ENCODE assay signal across 19 cellular contexts in the genomic region with DNA sequence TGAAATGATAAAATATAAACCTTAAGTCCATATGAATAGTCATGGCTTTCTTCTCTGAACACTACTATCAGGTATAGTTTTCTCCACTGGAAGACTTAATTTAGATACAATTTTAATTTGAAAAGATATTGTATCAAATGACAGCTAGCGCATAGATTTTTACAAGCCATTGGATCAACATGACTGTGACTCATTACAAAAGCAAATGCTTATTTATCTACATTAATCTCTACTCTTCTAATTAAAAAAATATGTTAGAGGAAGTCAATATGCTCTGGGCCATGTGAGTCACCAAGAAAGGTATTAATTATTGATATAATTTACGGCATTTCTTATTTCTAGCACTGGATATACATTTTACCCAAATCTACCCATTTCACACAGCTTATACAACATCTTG.
DNase-seq lines count a peak whose midpoint lies in the region; ATAC-seq, FAIRE-seq and TF ChIP-seq lines count a peak whose summit lies in the region.
"Had no signal": no experiment of that assay in that cellular context is flagged by ENCODE, and none has a peak within 500 bp of the region (broad histone marks: within the 10 kb centered on the region; RNA-seq: fewer than 3 reads in every experiment).

No MANE protein-coding gene starts in this region.

- TF ChIP-seq RAD21 in SK-N-SH (IDR thresholded peaks at IDR 0.05; ENCODE audit: low read length) = no peak

- H2AFZ ChIP-seq in SK-N-SH (ENCODE audit: low read depth) = no peak overlapping the region

- H3K4me2 ChIP-seq in SK-N-SH = no peak overlapping the region

- WGBS in SK-N-SH (ENCODE audit: low lambda C conversion rate) = 5% methylated on average over 2 of the region's 2 CpGs

- H3K27ac ChIP-seq in SK-N-SH (ENCODE audit: low read depth in 2 of 2, low read length in 1 of 2) = no peak overlapping the region

- TF ChIP-seq EP300 in SK-N-SH (IDR thresholded peaks at IDR 0.05; ENCODE audit: borderline replicate concordance in 1 of 2, low read depth in 1 of 2, low read length in 1 of 2) = no peak

- TF ChIP-seq CTCF in SK-N-SH (IDR thresholded peaks at IDR 0.05) (no peak), bronchial epithelial cell (IDR thresholded peaks at IDR 0.05; ENCODE audit: insufficient read depth, low read length, severe bottlenecking) (no peak), glutamatergic neuron (IDR thresholded peaks at IDR 0.05; ENCODE audit: partially characterized antibody, unreplicated experiment) (no peak)

- no peaks in the 10 kb centered on the region; the same call in 1 of the 2 replicates for H3K9me2 ChIP-seq in SK-N-SH

- no peak overlapping the region for H3K4me3 Mint-ChIP-seq in activated CD8-positive, alpha-beta T cell treated with anti-CD3 and anti-CD28 coated beads, Interleukin-2, amount 10 ng/mL, durations not matched to agents 7 days and 5 days
- no peak overlapping the region for H3K4me3 Mint-ChIP-seq in glutamatergic neuron (ENCODE audit: unreplicated experiment)
- H3K4me3 Mint-ChIP-seq: CD4-positive, alpha-beta memory T cell; HFFc6 had no signal

- no peaks in the 10 kb centered on the region for H3K27me3 Mint-ChIP-seq in activated CD8-positive, alpha-beta T cell treated with anti-CD3 and anti-CD28 coated beads, Interleukin-2, amount 10 ng/mL, durations not matched to agents 7 days and 5 days (ENCODE audit: low read depth)
- no peaks in the 10 kb centered on the region for H3K27me3 Mint-ChIP-seq in glutamatergic neuron (ENCODE audit: unreplicated experiment)
- H3K27me3 Mint-ChIP-seq: CD4-positive, alpha-beta memory T cell had no signal

- H3K4me3 ChIP-seq in SK-N-SH (ENCODE audit: low read depth in 2 of 2, low read length in 1 of 2) = no peak overlapping the region
- no peak overlapping the region for H3K4me3 ChIP-seq in bronchial epithelial cell (ENCODE audit: low read depth, low read length)
- H3K4me3 ChIP-seq: GM12878, HAP-1 had no signal

- H3K36me3 ChIP-seq in SK-N-SH (replicated peaks in 1 of 2; ENCODE audit: control insufficient read depth in 1 of 2, insufficient read depth in 2 of 2, low read length in 1 of 2) = no peaks in the 10 kb centered on the region
- H3K36me3 ChIP-seq in bronchial epithelial cell (ENCODE audit: control insufficient read depth, insufficient read depth, low read length) = no peaks in the 10 kb centered on the region
- H3K36me3 ChIP-seq: HAP-1 had no signal

- peaks cover 4% of the 10 kb centered on the region for H3K9me3 Mint-ChIP-seq in activated CD8-positive, alpha-beta T cell treated with anti-CD3 and anti-CD28 coated beads, Interleukin-2, amount 10 ng/mL, durations not matched to agents 7 days and 5 days (ENCODE audit: insufficient read depth)
- H3K9me3 Mint-ChIP-seq in glutamatergic neuron (ENCODE audit: unreplicated experiment) = peaks cover 9% of the 10 kb centered on the region

- no peak for ATAC-seq in SK-N-SH treated with all-trans-retinoic acid at 6 μM for 48 hours
- ATAC-seq in activated CD8-positive, alpha-beta T cell treated with anti-CD3 and anti-CD28 coated beads, Interleukin-2, amount 10 ng/mL, durations not matched to agents 7 days and 5 days = no peak
- ATAC-seq in GM18517 (IDR thresholded peaks at IDR 0.05; ENCODE audit: unreplicated experiment) = no peak
- ATAC-seq: GM12878 had no signal

- H3K27ac Mint-ChIP-seq in activated CD8-positive, alpha-beta T cell treated with anti-CD3 and anti-CD28 coated beads, Interleukin-2, amount 10 ng/mL, durations not matched to agents 7 days and 5 days = no peak overlapping the region
- H3K27ac Mint-ChIP-seq in glutamatergic neuron (ENCODE audit: unreplicated experiment) = no peak overlapping the region
- H3K27ac Mint-ChIP-seq: CD4-positive, alpha-beta memory T cell; HFFc6 had no signal

- H3K4me1 Mint-ChIP-seq in activated CD8-positive, alpha-beta T cell treated with anti-CD3 and anti-CD28 coated beads, Interleukin-2, amount 10 ng/mL, durations not matched to agents 7 days and 5 days (ENCODE audit: low read depth) = no peaks in the 10 kb centered on the region
- H3K4me1 Mint-ChIP-seq in glutamatergic neuron (ENCODE audit: low read depth, unreplicated experiment) = peaks cover 13% of the 10 kb centered on the region
- H3K4me1 Mint-ChIP-seq: CD4-positive, alpha-beta memory T cell had no signal

- no peaks in the 10 kb centered on the region for H3K36me3 Mint-ChIP-seq in activated CD8-positive, alpha-beta T cell treated with anti-CD3 and anti-CD28 coated beads, Interleukin-2, amount 10 ng/mL, durations not matched to agents 7 days and 5 days (ENCODE audit: low read depth)
- no peaks in the 10 kb centered on the region for H3K36me3 Mint-ChIP-seq in glutamatergic neuron (ENCODE audit: unreplicated experiment)
- H3K36me3 Mint-ChIP-seq: CD4-positive, alpha-beta memory T cell had no signal

- H3K4me1 ChIP-seq in SK-N-SH (ENCODE audit: control insufficient read depth in 1 of 2, insufficient read depth in 2 of 2, low read depth in 1 of 2, low read length in 1 of 2) = no peaks in the 10 kb centered on the region
- H3K4me1 ChIP-seq: HAP-1 had no signal

- no peaks in the 10 kb centered on the region; the same call in 1 of the 2 replicates for H3K27me3 ChIP-seq in SK-N-SH (ENCODE audit: insufficient read depth)
- no peaks in the 10 kb centered on the region for H3K27me3 ChIP-seq in bronchial epithelial cell (ENCODE audit: control insufficient read depth, insufficient read depth, low read length)

- FAIRE-seq in bronchial epithelial cell (lab: Jason Lieb, UNC) = no peak
- FAIRE-seq: GM12878, H54 had no signal

- no peaks in the 10 kb centered on the region for H4K20me1 ChIP-seq in SK-N-SH (ENCODE audit: insufficient read depth)

- no peaks in the 10 kb centered on the region for H3K79me2 ChIP-seq in SK-N-SH (ENCODE audit: insufficient read depth)

- CTCF ChIA-PET in SK-N-SH (lab: Yijun Ruan, JAX) = no interaction called here
- CTCF ChIA-PET in activated CD8-positive, alpha-beta T cell treated with anti-CD3 and anti-CD28 coated beads, Interleukin-2, amount 10 ng/mL, durations not matched to agents 7 days and 5 days (lab: Charles Lee) = no interaction called here

- POLR2A ChIA-PET in SK-N-SH (lab: Yijun Ruan, JAX) = no interaction called here
- POLR2A ChIA-PET in activated CD8-positive, alpha-beta T cell treated with anti-CD3 and anti-CD28 coated beads, Interleukin-2, amount 10 ng/mL, durations not matched to agents 7 days and 5 days (lab: Charles Lee) = no interaction called here

- no peaks in the 10 kb centered on the region for H3K9me3 ChIP-seq in SK-N-SH
- H3K9me3 ChIP-seq: HAP-1 had no signal

- DNase-seq in SK-N-SH = no peak
- DNase-seq in NCI-H69 (lab: John Stamatoyannopoulos, UW) = peak; percentile 51
- DNase-seq in bronchial epithelial cell (ENCODE audit: low read depth) = peak; percentile 22
- DNase-seq in activated CD8-positive, alpha-beta T cell treated with anti-CD3 and anti-CD28 coated beads, Interleukin-2, amount 10 ng/mL, durations not matched to agents 7 days and 5 days = no peak
- DNase-seq in glutamatergic neuron = no peak
- DNase-seq: C1 segment of cervical spinal cord; Calu3; CD4-positive, alpha-beta memory T cell; COR-L47; DMS79; EL; GDM1; GOT3; HFFc6 had no signal

- H3F3A ChIP-seq in SK-N-SH (replicated peaks; ENCODE audit: insufficient read depth) = no peaks in the 10 kb centered on the region

- H3K9ac ChIP-seq in SK-N-SH = no peak overlapping the region

TF ChIP-seq in SK-N-SH treated with all-trans-retinoic acid at 6 μM for 48 hours, 23 proteins besides CTCF, POLR2A, EP300 and RAD21:
- TF ChIP-seq TCF4 (CRISPR knock-in tag; IDR thresholded peaks at IDR 0.05; ENCODE audit: borderline replicate concordance) = peak; percentile 60
- TF ChIP-seq CSDC2 (CRISPR knock-in tag; IDR thresholded peaks at IDR 0.05) = no peak

TF ChIP-seq in SK-N-SH, 30 proteins besides CTCF, POLR2A, EP300 and RAD21 (continues in another document):
- TF ChIP-seq RXRA (IDR thresholded peaks at IDR 0.05; ENCODE audit: borderline replicate concordance, low read depth) = no peak
- no peak for TF ChIP-seq IRF3 (IDR thresholded peaks at IDR 0.05; ENCODE audit: low read depth, low read length)
- TF ChIP-seq JUND (IDR thresholded peaks at IDR 0.05) = no peak
- TF ChIP-seq TEAD4 (IDR thresholded peaks at IDR 0.05; ENCODE audit: borderline replicate concordance, insufficient read depth) = no peak
- TF ChIP-seq FOSL2 (IDR thresholded peaks at IDR 0.05; ENCODE audit: borderline replicate concordance, low read depth) = no peak
- no peak for TF ChIP-seq RCOR1 (IDR thresholded peaks at IDR 0.05; ENCODE audit: low read length)
- no peak for TF ChIP-seq FOXJ3 (CRISPR knock-in tag; IDR thresholded peaks at IDR 0.05)
- TF ChIP-seq SMC3 (IDR thresholded peaks at IDR 0.05; ENCODE audit: low read depth, low read length) = no peak
- no peak for TF ChIP-seq USF2 (IDR thresholded peaks at IDR 0.05; ENCODE audit: borderline replicate concordance, low read depth, low read length)
- TF ChIP-seq USF1 (IDR thresholded peaks at IDR 0.05; ENCODE audit: borderline replicate concordance, low read depth) = no peak

Comparison
In these comparisons a context has a peak if more than half of its experiments do, and no peak if none do; other contexts are left out.
1. DNase-seq: peak in NCI-H69 (single experiment) and bronchial epithelial cell (single experiment); none in SK-N-SH (single experiment), activated CD8-positive, alpha-beta T cell treated with anti-CD3 and anti-CD28 coated beads, Interleukin-2, amount 10 ng/mL, durations not matched to agents 7 days and 5 days (single experiment) and glutamatergic neuron (single experiment).